Comparison of ENCODE assay signal across 9 cellular contexts in genomic region chrX:70979136-70979762, GRCh38. TPM values are rescaled to one million over a fixed set of nuclear protein-coding genes. Genes with fewer than 3 reads are reported as not detected.
A peak's percentile ranks its signal among the peaks of the same experiment; 100 is the strongest.
DNase-seq lines count a peak whose midpoint lies in the region; ATAC-seq, FAIRE-seq and TF ChIP-seq lines count a peak whose summit lies in the region.
"Had no signal": no experiment of that assay in that cellular context is flagged by ENCODE, and none has a peak within 500 bp of the region (broad histone marks: within the 10 kb centered on the region; RNA-seq: fewer than 3 reads in every experiment).

No MANE protein-coding gene starts in this region.

- no peak for TF ChIP-seq POLR2A in ovary (IDR thresholded peaks at IDR 0.05)

- FAIRE-seq in keratinocyte (lab: Jason Lieb, UNC), result peak; percentile 69

- H3K4ac ChIP-seq in H9 (ENCODE audit: low read depth, low read length), result no peak overlapping the region

- peaks cover 7 to 8% of the 10 kb centered on the region in 2 experiments for H3K4me1 Mint-ChIP-seq in H9

- H3K79me2 ChIP-seq in H9 (ENCODE audit: insufficient read depth, low read length) (no peaks in the 10 kb centered on the region), keratinocyte (ENCODE audit: control insufficient read depth, insufficient read depth, low read length) (no peaks in the 10 kb centered on the region)

- intact Hi-C loops in ovary (cut with DNase I), result no loop called here

- H2AFZ ChIP-seq in H9 (ENCODE audit: low read length), result no peak overlapping the region
- peak overlapping the region; percentile 42 for H2AFZ ChIP-seq in keratinocyte (ENCODE audit: control insufficient read depth, low read length)

- ATAC-seq in GM18517 (IDR thresholded peaks at IDR 0.05; ENCODE audit: unreplicated experiment), result no peak
- ATAC-seq in esophagus mucosa, result no peak
- ATAC-seq: naive thymus-derived CD8-positive, alpha-beta T cell had no signal

- no peaks in the 10 kb centered on the region for H3K4me1 ChIP-seq in H9 (ENCODE audit: insufficient read depth, low read length)
- H3K4me1 ChIP-seq in keratinocyte (ENCODE audit: control insufficient read depth, extremely low read depth, insufficient read depth, low read length), result no peaks in the 10 kb centered on the region
- H3K4me1 ChIP-seq in ovary (ENCODE audit: insufficient read depth), result no peaks in the 10 kb centered on the region

- no peak overlapping the region for H3K56ac ChIP-seq in H9 (ENCODE audit: insufficient read length, low read depth, low read length)

- H3K4me3 ChIP-seq in WERI-Rb-1 (ENCODE audit: low read depth, low read length) (no peak overlapping the region), keratinocyte (ENCODE audit: control insufficient read depth in 2 of 3, extremely low read depth in 1 of 3, insufficient read depth in 2 of 3, low read depth in 1 of 3, low read length in 3 of 3) (no peak overlapping the region), ovary (no peak overlapping the region)

- no peak overlapping the region for H3K4me2 ChIP-seq in H9 (ENCODE audit: insufficient read depth, insufficient read length, low read length)
- H3K4me2 ChIP-seq in keratinocyte (ENCODE audit: control insufficient read depth, extremely low read depth, insufficient read depth, low read depth, low read length), result no peak overlapping the region

- no peak overlapping the region for H3K27ac Mint-ChIP-seq in H9
- H3K27ac Mint-ChIP-seq: naive thymus-derived CD8-positive, alpha-beta T cell had no signal

- no peak for TF ChIP-seq EP300 in ovary (IDR thresholded peaks at IDR 0.05)

- H2BK12ac ChIP-seq in H9 (ENCODE audit: insufficient read length, low read depth, low read length), result no peak overlapping the region

- peak; percentile 41 for TF ChIP-seq CTCF in AG09319 (IDR thresholded peaks at IDR 0.05; ENCODE audit: low read depth, low read length)
- TF ChIP-seq CTCF in H9 (conservative IDR thresholded peaks at IDR 0.05), result peak; percentile 60; the same call in 2 of the 3 replicates
- TF ChIP-seq CTCF in WERI-Rb-1 (IDR thresholded peaks at IDR 0.05; ENCODE audit: low read depth, low read length), result peak; percentile 53
- peak in 2 of 3 experiments; percentile 41 to 60 for TF ChIP-seq CTCF in keratinocyte (optimal IDR thresholded peaks at IDR 0.05 in 1 of 3, IDR thresholded peaks at IDR 0.05 in 1 of 3, conservative IDR thresholded peaks at IDR 0.05 in 1 of 3; ENCODE audit: extremely low read depth in 1 of 3, insufficient read depth in 2 of 3, low read length in 3 of 3)
- TF ChIP-seq CTCF in ovary (IDR thresholded peaks at IDR 0.05), result no peak

- H4K20me1 ChIP-seq in H9 (ENCODE audit: control insufficient read depth, insufficient read depth, insufficient read length) (no peaks in the 10 kb centered on the region), keratinocyte (ENCODE audit: control insufficient read depth, extremely low read depth, insufficient read depth, low read length) (no peaks in the 10 kb centered on the region)

- no peak overlapping the region for H3T11ph ChIP-seq in H9 (ENCODE audit: low read length)

- DNase-seq in AG09319 (ENCODE audit: extremely low read depth, low read depth) (no peak), H9 (peak; percentile 50), WERI-Rb-1 (no peak), keratinocyte (ENCODE audit: low read depth, low spot score) (no peak), ovary (no peak)
- no peak for DNase-seq in stimulated activated CD4-positive, alpha-beta T cell treated with anti-CD3 and anti-CD28 coated beads, Interleukin-4, amount 100 ng/mL, for 24 hours

- no peak overlapping the region for H4K91ac ChIP-seq in H9 (ENCODE audit: insufficient read length, low read depth, low read length)

- no peak overlapping the region for H2BK120ac ChIP-seq in H9 (ENCODE audit: low read depth, low read length, poor library complexity, severe bottlenecking)

- no peaks in the 10 kb centered on the region for H3K9me1 ChIP-seq in keratinocyte (ENCODE audit: control insufficient read depth, extremely low read depth, insufficient read depth, low read length)

- no peak overlapping the region for H2BK20ac ChIP-seq in H9 (ENCODE audit: low read depth, low read length, poor library complexity, severe bottlenecking)

- H3K4me3 Mint-ChIP-seq in H9, result no peak overlapping the region
- H3K4me3 Mint-ChIP-seq: naive thymus-derived CD8-positive, alpha-beta T cell had no signal

- H3K36me3 Mint-ChIP-seq in H9 (ENCODE audit: insufficient read depth in 1 of 3, low read depth in 3 of 3), result peaks cover 0 to 3% (median 0%) of the 10 kb centered on the region in 3 experiments; a peak in 2 of 7 replicates
- H3K36me3 Mint-ChIP-seq: naive thymus-derived CD8-positive, alpha-beta T cell had no signal

- no peak overlapping the region for H3K18ac ChIP-seq in H9 (ENCODE audit: insufficient read length, low read depth, low read length)

- H3K27ac ChIP-seq in H9 (ENCODE audit: insufficient read length, low read depth, low read length), result no peak overlapping the region
- no peak overlapping the region for H3K27ac ChIP-seq in WERI-Rb-1
- no peak overlapping the region for H3K27ac ChIP-seq in keratinocyte (ENCODE audit: control insufficient read depth, insufficient read depth, low read length)
- no peak overlapping the region for H3K27ac ChIP-seq in ovary

- H3K27me3 Mint-ChIP-seq in H9 (ENCODE audit: low read depth), result no peaks in the 10 kb centered on the region
- H3K27me3 Mint-ChIP-seq: naive thymus-derived CD8-positive, alpha-beta T cell had no signal

- no peaks in the 10 kb centered on the region for H3K79me1 ChIP-seq in H9 (ENCODE audit: insufficient read depth, low read depth, low read length, poor library complexity, severe bottlenecking)

- no peaks in the 10 kb centered on the region for H3K23me2 ChIP-seq in H9 (ENCODE audit: insufficient read length, low read depth, low read length, poor library complexity, severe bottlenecking)

- peaks cover 13% of the 10 kb centered on the region for H3K9me3 ChIP-seq in H9 (ENCODE audit: control insufficient read depth, low read depth, low read length)
- H3K9me3 ChIP-seq in WERI-Rb-1 (ENCODE audit: severe bottlenecking), result no peaks in the 10 kb centered on the region
- H3K9me3 ChIP-seq in keratinocyte (ENCODE audit: control insufficient read depth, low read depth, low read length), result no peaks in the 10 kb centered on the region
- H3K9me3 ChIP-seq in ovary, result no peaks in the 10 kb centered on the region

- H3K14ac ChIP-seq in H9 (ENCODE audit: insufficient read depth, low read length), result no peak overlapping the region

- no peak overlapping the region for H4K5ac ChIP-seq in H9 (ENCODE audit: insufficient read length, low read depth, low read length)

- no peak overlapping the region for H3K23ac ChIP-seq in H9 (ENCODE audit: insufficient read length, low read depth, low read length)

- dilution Hi-C loops in keratinocyte (cut with MboI; ENCODE audit: extremely low pct_ligation_motif_present, low sequenced_read_pairs), result no loop called here

- H3K9me3 Mint-ChIP-seq in H9, result peaks cover 57% of the 10 kb centered on the region in 2 experiments
- H3K9me3 Mint-ChIP-seq: naive thymus-derived CD8-positive, alpha-beta T cell had no signal

- H3K9ac ChIP-seq in H9 (ENCODE audit: extremely low read depth, insufficient read length, low read length) (no peak overlapping the region), keratinocyte (ENCODE audit: control insufficient read depth, extremely low read depth, insufficient read depth, low read length) (no peak overlapping the region)

- H3K27me3 ChIP-seq in H9 (ENCODE audit: insufficient read depth, low read length), result no peaks in the 10 kb centered on the region
- H3K27me3 ChIP-seq in WERI-Rb-1 (ENCODE audit: insufficient read depth, low read depth, severe bottlenecking), result no peaks in the 10 kb centered on the region
- no peaks in the 10 kb centered on the region for H3K27me3 ChIP-seq in keratinocyte (ENCODE audit: control insufficient read depth, extremely low read depth, insufficient read depth, low read length)
- no peaks in the 10 kb centered on the region for H3K27me3 ChIP-seq in ovary

- no CpG with 5 or more reads among the region's 9 CpGs for WGBS in H9 (ENCODE audit: extremely low coverage, insufficient read length, low lambda C conversion rate)
- WGBS in ovary, 3 donors, result 17 to 27% (median 20%) methylated on average over 9 of the region's 9 CpGs

- no peak overlapping the region for H2BK5ac ChIP-seq in H9 (ENCODE audit: insufficient read length, low read length)

- no peaks in the 10 kb centered on the region for H3K36me3 ChIP-seq in WERI-Rb-1
- no peaks in the 10 kb centered on the region for H3K36me3 ChIP-seq in keratinocyte (ENCODE audit: control insufficient read depth in 2 of 2, extremely low read depth in 1 of 2, insufficient read depth in 2 of 2, low read length in 2 of 2)
- no peaks in the 10 kb centered on the region for H3K36me3 ChIP-seq in ovary

- H2BK15ac ChIP-seq in H9 (ENCODE audit: low read depth, low read length), result no peak overlapping the region

- no peak overlapping the region for H2AK5ac ChIP-seq in H9 (ENCODE audit: insufficient read length, low read length)

- H4K8ac ChIP-seq in H9 (replicated peaks; ENCODE audit: insufficient read length, low read depth, low read length), result no peak overlapping the region

RNA-seq across cellular contexts. Expression of gene SLC7A3, which starts 48.4 kb away (rescaled TPM):
- total RNA-seq in H9 (2021) (69.1 and 72.5 TPM in 2 replicates), ovary (1 to 10 TPM in 2 of 7 donors, under 1 TPM in 4, not detected in 1; 0.47 to 1.4 (median 0.94) TPM), esophagus mucosa (not detected)
- polyA plus RNA-seq in keratinocyte (not detected in 3 replicates), ovary (1 to 10 TPM in 1 of 2 donors, under 1 TPM in 1; 0.87 to 1.5 TPM)
- not detected for polyA plus RNA-seq in keratinocyte (2011; ENCODE audit: low read depth)
- not detected in 2 replicates for polyA plus RNA-seq in keratinocyte (2011; cell fraction: cytosol; rRNA removed)
- not detected in 2 replicates for polyA plus RNA-seq in keratinocyte (2011; cell fraction: nucleus; rRNA removed)
- not detected in 2 replicates for polyA plus RNA-seq in keratinocyte (2012; ENCODE audit: low replicate concordance)
- polyA minus RNA-seq in keratinocyte, result 0.10 TPM in 1 of 3 replicates, not detected in the others
- polyA minus RNA-seq in keratinocyte (2011; cell fraction: cytosol; rRNA and poly(A)+ RNA removed), result not detected
- not detected in 2 replicates for polyA minus RNA-seq in keratinocyte (2011; cell fraction: nucleus; rRNA and poly(A)+ RNA removed)

Comparison
In these comparisons a context has a peak if more than half of its experiments do, and no peak if none do; other contexts are left out.
1. CTCF ChIP-seq: peak in AG09319 (single experiment), H9 (single experiment), WERI-Rb-1 (single experiment) and keratinocyte (2 of 3); none in ovary (0 of 3).
2. RNA of gene SLC7A3, which starts 48.4 kb away (total RNA-seq): 69.1 to 72.5 TPM in H9; 0.47 to 1.4 TPM in ovary and not detected in esophagus mucosa (single experiment); every median in the first group is over 10 times any median in the second.